7 cellular contexts compared by ENCODE assay signal in genomic region chr13:32911506-32911905, GRCh38.
DNase-seq lines count a peak whose midpoint lies in the region; ATAC-seq and TF ChIP-seq lines count a peak whose summit lies in the region.

No MANE protein-coding gene starts in this region.

- TF ChIP-seq CTCF in VCaP (conservative IDR thresholded peaks at IDR 0.05) = peak; percentile 71

- H3K4me3 Mint-ChIP-seq in stimulated activated memory B cell treated with anti-CD40 and anti-IgM and Interleukin-4, amounts not matched to agents 10 μg/mL and 1 μg/mL and 100 μg/mL, for 72 hours = no peak overlapping the region

- H3K4me1 Mint-ChIP-seq in stimulated activated memory B cell treated with anti-CD40 and anti-IgM and Interleukin-4, amounts not matched to agents 10 μg/mL and 1 μg/mL and 100 μg/mL, for 72 hours = no peaks in the 10 kb centered on the region

- DNase-seq in GM03348 (ENCODE audit: low spot score) = peak; percentile 64
- peak; percentile 26 for DNase-seq in NCI-H1436 (lab: John Stamatoyannopoulos, UW)
- DNase-seq in left cardiac atrium = no peak

- no peaks in the 10 kb centered on the region for H3K36me3 Mint-ChIP-seq in stimulated activated memory B cell treated with anti-CD40 and anti-IgM and Interleukin-4, amounts not matched to agents 10 μg/mL and 1 μg/mL and 100 μg/mL, for 72 hours

- intact Hi-C loops in left cardiac atrium (cut with DNase I) = no loop called here

- H3K27ac ChIP-seq in VCaP = no peak overlapping the region

- ATAC-seq in GM21619 (IDR thresholded peaks at IDR 0.05; ENCODE audit: unreplicated experiment) (peak; percentile 87), left cardiac atrium (peak; percentile 79 to 87), GM18511 (IDR thresholded peaks at IDR 0.05; ENCODE audit: unreplicated experiment) (no peak)
- peak; percentile 55 for ATAC-seq in stimulated activated memory B cell treated with anti-CD40 and anti-IgM and Interleukin-4, amounts not matched to agents 10 μg/mL and 1 μg/mL and 100 μg/mL, for 72 hours

- H3K9me3 Mint-ChIP-seq in stimulated activated memory B cell treated with anti-CD40 and anti-IgM and Interleukin-4, amounts not matched to agents 10 μg/mL and 1 μg/mL and 100 μg/mL, for 72 hours = peaks cover 3% of the 10 kb centered on the region

- H3K27ac Mint-ChIP-seq in stimulated activated memory B cell treated with anti-CD40 and anti-IgM and Interleukin-4, amounts not matched to agents 10 μg/mL and 1 μg/mL and 100 μg/mL, for 72 hours = no peak overlapping the region

- peaks cover 7% of the 10 kb centered on the region for H3K27me3 Mint-ChIP-seq in stimulated activated memory B cell treated with anti-CD40 and anti-IgM and Interleukin-4, amounts not matched to agents 10 μg/mL and 1 μg/mL and 100 μg/mL, for 72 hours
